In the genomic region with DNA sequence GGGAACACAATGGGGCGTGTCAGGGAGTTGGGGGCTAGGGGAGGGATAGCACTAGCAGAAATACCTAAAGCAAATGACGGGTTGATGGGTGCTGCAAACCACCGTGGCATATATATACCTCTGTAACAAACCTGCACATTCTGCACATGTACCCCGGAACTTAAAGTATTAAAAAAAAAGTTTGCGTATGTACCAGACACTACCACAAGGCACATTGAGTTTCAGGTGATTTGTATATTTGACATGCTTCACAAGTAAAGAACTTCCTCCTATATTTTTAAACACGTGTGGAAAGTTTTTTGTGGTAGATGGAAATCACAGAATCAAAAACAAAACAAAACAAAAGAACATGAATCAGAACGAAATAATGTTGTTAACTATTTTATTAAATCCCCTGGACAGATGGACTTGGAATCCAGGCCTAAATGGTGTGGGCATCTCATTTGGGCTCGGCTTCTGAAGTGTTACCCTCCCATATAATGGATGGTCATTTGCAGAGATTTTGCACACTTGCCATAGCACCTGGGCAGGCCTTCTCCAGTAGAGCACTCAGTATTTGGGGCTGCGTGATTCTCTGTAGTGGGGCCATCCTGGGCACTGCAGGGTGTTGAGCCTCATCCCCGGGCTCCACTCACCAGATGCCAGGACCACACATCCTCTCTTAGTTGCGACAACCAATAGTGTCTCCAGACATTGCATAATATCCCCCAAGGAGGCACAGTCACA, we compare ENCODE assay signal across 27 cellular contexts. TPM values are rescaled to one million over a fixed set of nuclear protein-coding genes. Genes with fewer than 3 reads are reported as not detected.
DNase-seq lines count a peak whose midpoint lies in the region; ATAC-seq and TF ChIP-seq lines count a peak whose summit lies in the region.
"Had no signal": no experiment of that assay in that cellular context is flagged by ENCODE, and none has a peak within 500 bp of the region (broad histone marks: within the 10 kb centered on the region; RNA-seq: fewer than 3 reads in every experiment).

No MANE protein-coding gene starts in this region.

- H3K27ac ChIP-seq in prostate gland, result no peak overlapping the region
- H3K27ac ChIP-seq: ascending aorta, foreskin keratinocyte, lower lobe of right lung, upper lobe of right lung had no signal

- H3K9me3 ChIP-seq in prostate gland, result no peaks in the 10 kb centered on the region
- H3K9me3 ChIP-seq: ascending aorta, lower lobe of right lung, upper lobe of right lung had no signal

- DNase-seq in DMS 273 (lab: John Stamatoyannopoulos, UW; ENCODE audit: unreplicated experiment), result no peak
- no peak for DNase-seq in prostate gland (ENCODE audit: low spot score)
- DNase-seq in medulla oblongata (ENCODE audit: extremely low spot score), result no peak
- DNase-seq in pons (ENCODE audit: low spot score), result no peak
- DNase-seq: activated CD4-positive, alpha-beta T cell treated with anti-CD3 and anti-CD28 coated beads for 1 hour; activated naive CD4-positive, alpha-beta T cell treated with anti-CD3 and anti-CD28 coated beads, Interleukin-2, amount 50 U/mL, for 16 hours; activated T-cell treated with anti-CD3 and anti-CD28 coated beads, Interleukin-2, amount 50 U/mL, for 48 hours; AML-193; central memory CD4-positive, alpha-beta T cell; foreskin keratinocyte; islet precursor cell; lower lobe of right lung; MM.1S; NCI-H1436 treated with DMSO at 0.1 percent for 48 hours; NCI-H2171; NCI-H526; Right ventricle myocardium superior; upper lobe of right lung had no signal

- WGBS in prostate gland, result 80% methylated on average over 11 of the region's 11 CpGs

- H3K4me1 ChIP-seq in prostate gland (replicated peaks), result no peaks in the 10 kb centered on the region
- H3K4me1 ChIP-seq: ascending aorta, foreskin keratinocyte, lower lobe of right lung, upper lobe of right lung had no signal

- H3K27me3 ChIP-seq in prostate gland (replicated peaks; ENCODE audit: insufficient read depth), result no peaks in the 10 kb centered on the region
- H3K27me3 ChIP-seq: ascending aorta, foreskin keratinocyte, upper lobe of right lung had no signal

- no peaks in the 10 kb centered on the region for H3K36me3 ChIP-seq in prostate gland
- H3K36me3 ChIP-seq: ascending aorta, lower lobe of right lung, upper lobe of right lung had no signal

- H3K4me3 ChIP-seq in prostate gland, result no peak overlapping the region
- H3K4me3 ChIP-seq: ascending aorta, K562, lower lobe of right lung, upper lobe of right lung had no signal

- ATAC-seq in GM19455 (IDR thresholded peaks at IDR 0.05; ENCODE audit: unreplicated experiment) (peak; percentile 90), HG02759 (IDR thresholded peaks at IDR 0.05; ENCODE audit: unreplicated experiment) (peak; percentile 87), HG03439 (IDR thresholded peaks at IDR 0.05; ENCODE audit: unreplicated experiment) (peak; percentile 85)
- ATAC-seq: foreskin keratinocyte, HCT116, K562, lower lobe of right lung, upper lobe of right lung had no signal

- intact Hi-C loops in prostate gland (cut with DNase I), result no loop called here

- TF ChIP-seq POLR2A in prostate gland (IDR thresholded peaks at IDR 0.05), result no peak

- TF ChIP-seq CTCF in prostate gland (IDR thresholded peaks at IDR 0.05), result no peak

RNA-seq across cellular contexts. Expression of gene RPS4Y2, which starts 29.6 kb away (rescaled TPM):
- not detected for total RNA-seq in prostate gland
- total RNA-seq: activated CD8-positive, alpha-beta memory T cell treated with anti-CD3 and anti-CD28 coated beads for 36 hours; ascending aorta; epithelial cell of proximal tubule; foreskin keratinocyte; K562; lower lobe of right lung; renal cortical epithelial cell; Right ventricle myocardium superior; upper lobe of right lung had no signal
